Comparison of ENCODE assay signal across 12 cellular contexts in genomic region chr19:17716309-17716929, GRCh38. TPM values are rescaled to one million over a fixed set of nuclear protein-coding genes. Genes with fewer than 3 reads are reported as not detected.
DNase-seq lines count a peak whose midpoint lies in the region; ATAC-seq and TF ChIP-seq lines count a peak whose summit lies in the region.
"Had no signal": no experiment of that assay in that cellular context is flagged by ENCODE, and none has a peak within 500 bp of the region (broad histone marks: within the 10 kb centered on the region; RNA-seq: fewer than 3 reads in every experiment).

No MANE protein-coding gene starts in this region.

- peak overlapping the region; percentile 79; the same call in 1 of the 2 replicates for H3K27ac ChIP-seq in GM23248
- no peak overlapping the region for H3K27ac ChIP-seq in CD8-positive, alpha-beta T cell (ENCODE audit: low read depth, low read length)

- peak; percentile 23 for TF ChIP-seq CTCF in AG10803 (conservative IDR thresholded peaks at IDR 0.05; ENCODE audit: low read length)
- peak; percentile 24 for TF ChIP-seq CTCF in glutamatergic neuron (IDR thresholded peaks at IDR 0.05; ENCODE audit: partially characterized antibody, unreplicated experiment)
- TF ChIP-seq CTCF in CD8-positive, alpha-beta T cell (IDR thresholded peaks at IDR 0.05), result no peak
- TF ChIP-seq CTCF in WTC11 (IDR thresholded peaks at IDR 0.05), result no peak

- in situ Hi-C loops in GM23248 (cut with MboI) (no loop called here), SK-MEL-5 (cut with HindIII; ENCODE audit: low pct_unique_long_range_greater_than_20kb, low sequenced_read_pairs) (no loop called here)

- H3K9ac ChIP-seq in GM23248, result no peak overlapping the region

- H3K27me3 ChIP-seq in GM23248 (replicated peaks; ENCODE audit: insufficient read depth), result no peaks in the 10 kb centered on the region
- no peaks in the 10 kb centered on the region for H3K27me3 ChIP-seq in CD8-positive, alpha-beta T cell (ENCODE audit: insufficient read depth, low read length)

- no peaks in the 10 kb centered on the region for H3K9me2 ChIP-seq in GM23248 (ENCODE audit: insufficient read depth)

- no peaks in the 10 kb centered on the region for H4K20me1 ChIP-seq in GM23248 (ENCODE audit: insufficient read depth)

- H3K4me3 Mint-ChIP-seq in glutamatergic neuron (ENCODE audit: unreplicated experiment), result no peak overlapping the region
- no peak overlapping the region for H3K4me3 Mint-ChIP-seq in CD8-positive, alpha-beta T cell
- H3K4me3 Mint-ChIP-seq in WTC11, result no peak overlapping the region

- POLR2A ChIA-PET in CD8-positive, alpha-beta T cell (lab: Charles Lee), result no interaction called here
- POLR2A ChIA-PET in WTC11 (lab: Charles Lee), result interaction anchor here (0.7 kb wide), 1 partner anchor 245 kb away, joined by 4 read pairs; no protein-coding TSS in a partner anchor

- no peak overlapping the region for H3K27ac Mint-ChIP-seq in glutamatergic neuron (ENCODE audit: unreplicated experiment)
- no peak overlapping the region for H3K27ac Mint-ChIP-seq in CD8-positive, alpha-beta T cell
- H3K27ac Mint-ChIP-seq in WTC11, result no peak overlapping the region

- H3K9me3 Mint-ChIP-seq in glutamatergic neuron (ENCODE audit: unreplicated experiment), result peaks cover 1% of the 10 kb centered on the region
- H3K9me3 Mint-ChIP-seq in CD8-positive, alpha-beta T cell, result no peaks in the 10 kb centered on the region
- H3K9me3 Mint-ChIP-seq in WTC11, result no peaks in the 10 kb centered on the region

- ATAC-seq in HG03280 (IDR thresholded peaks at IDR 0.05; ENCODE audit: unreplicated experiment) (no peak), WTC11 (no peak)
- no peak for ATAC-seq in CD8-positive, alpha-beta T cell

- no peaks in the 10 kb centered on the region for H3K9me3 ChIP-seq in GM23248 (ENCODE audit: low read depth)
- H3K9me3 ChIP-seq in CD8-positive, alpha-beta T cell (ENCODE audit: low read length), result no peaks in the 10 kb centered on the region

- no peaks in the 10 kb centered on the region for H3K36me3 Mint-ChIP-seq in glutamatergic neuron (ENCODE audit: unreplicated experiment)
- H3K36me3 Mint-ChIP-seq in CD8-positive, alpha-beta T cell, result peaks cover 8% of the 10 kb centered on the region
- H3K36me3 Mint-ChIP-seq in WTC11, result peaks cover 3% of the 10 kb centered on the region

- H3K4me1 Mint-ChIP-seq in glutamatergic neuron (ENCODE audit: low read depth, unreplicated experiment), result peaks cover 14% of the 10 kb centered on the region
- H3K4me1 Mint-ChIP-seq in CD8-positive, alpha-beta T cell (ENCODE audit: low read depth), result peaks cover 25% of the 10 kb centered on the region
- peaks cover 25% of the 10 kb centered on the region for H3K4me1 Mint-ChIP-seq in WTC11

- CTCF ChIA-PET in CD8-positive, alpha-beta T cell (lab: Charles Lee), result interaction anchor here (1.7 to 1.9 kb wide), 3 partner anchors 10 to 14 kb away, joined by 4 to 8 read pairs (median 4); no protein-coding TSS in a partner anchor
- CTCF ChIA-PET in WTC11 (lab: Charles Lee), result interaction anchor here (0.6 to 2.2 kb wide), 7 partner anchors 9 to 103 kb away, joined by 3 to 12 read pairs (median 5); no protein-coding TSS in a partner anchor

- peaks cover 22% of the 10 kb centered on the region for H3K4me1 ChIP-seq in GM23248 (ENCODE audit: insufficient read depth)
- peaks cover 24% of the 10 kb centered on the region for H3K4me1 ChIP-seq in CD8-positive, alpha-beta T cell (ENCODE audit: insufficient read depth, low read length)

- WGBS in GM23248 (ENCODE audit: low coverage in 1 of 2, low lambda C conversion rate in 2 of 2, missing lambda C conversion rate in 2 of 2), 2 experiments, result 65 to 69% methylated on average over 4 of the region's 4 CpGs

- H3K79me2 ChIP-seq in GM23248 (ENCODE audit: insufficient read depth), result peaks cover 24% of the 10 kb centered on the region

- no peaks in the 10 kb centered on the region for H3K36me3 ChIP-seq in GM23248 (ENCODE audit: low read depth)
- H3K36me3 ChIP-seq in CD8-positive, alpha-beta T cell (ENCODE audit: insufficient read depth, low read length), result no peaks in the 10 kb centered on the region

- H3K4me3 ChIP-seq in AG10803 (ENCODE audit: low read length), result no peak overlapping the region
- no peak overlapping the region for H3K4me3 ChIP-seq in GM23248
- H3K4me3 ChIP-seq in CD8-positive, alpha-beta T cell (ENCODE audit: low read depth, low read length), result no peak overlapping the region

- H2AFZ ChIP-seq in GM23248, result no peak overlapping the region

- intact Hi-C loops in CD8-positive, alpha-beta T cell (cut with DNase I, micrococcal nuclease), result loop anchor here in 1 of 2 experiments (10.0 kb wide), 1 partner anchor 162 kb away; the partner anchor contains the start of gene COLGALT1

- H3F3A ChIP-seq in GM23248 (ENCODE audit: insufficient read depth), result peaks cover 27% of the 10 kb centered on the region

- peaks cover 13% of the 10 kb centered on the region for H3K27me3 Mint-ChIP-seq in glutamatergic neuron (ENCODE audit: unreplicated experiment)
- no peaks in the 10 kb centered on the region for H3K27me3 Mint-ChIP-seq in CD8-positive, alpha-beta T cell (ENCODE audit: low read depth)
- no peaks in the 10 kb centered on the region for H3K27me3 Mint-ChIP-seq in WTC11 (ENCODE audit: low read depth)

- no peak overlapping the region for H3K4me2 ChIP-seq in GM23248 (ENCODE audit: unreplicated experiment)

- DNase-seq in AG10803 (ENCODE audit: low read depth), result no peak
- peak; percentile 23 for DNase-seq in GM23248
- peak; percentile 14 for DNase-seq in SK-MEL-5 (ENCODE audit: low read depth, low spot score)
- no peak for DNase-seq in glutamatergic neuron
- DNase-seq in NCI-H524 treated with DMSO at 0.1 percent for 48 hours (lab: John Stamatoyannopoulos, UW), result no peak
- DNase-seq in CD8-positive, alpha-beta T cell, result no peak
- DNase-seq in WTC11 (ENCODE audit: low spot score), result no peak
- DNase-seq: activated CD4-positive, alpha-beta T cell treated with anti-CD3 and anti-CD28 coated beads, Interleukin-2, amount 50 U/mL, for 4 hours; AML-193; NCI-H1105 treated with DMSO at 0.1 percent for 48 hours; T-helper 9 cell had no signal

TF ChIP-seq in WTC11, 78 proteins besides CTCF, POLR2A, EP300 and RAD21 (continues in another document):
- TF ChIP-seq TP53 (CRISPR knock-in tag; IDR thresholded peaks at IDR 0.05), result no peak
- no peak for TF ChIP-seq GTF2I (CRISPR knock-in tag; conservative IDR thresholded peaks at IDR 0.05)
- TF ChIP-seq ZNF121 (CRISPR knock-in tag; IDR thresholded peaks at IDR 0.05), result no peak
- no peak for TF ChIP-seq E2F5 (CRISPR knock-in tag; IDR thresholded peaks at IDR 0.05)
- TF ChIP-seq GRHL2 (CRISPR knock-in tag; IDR thresholded peaks at IDR 0.05; ENCODE audit: insufficient replicate concordance, severe bottlenecking), result no peak
- TF ChIP-seq OVOL2 (CRISPR knock-in tag; IDR thresholded peaks at IDR 0.05; ENCODE audit: borderline replicate concordance), result no peak
- no peak for TF ChIP-seq ATF2 (CRISPR knock-in tag; IDR thresholded peaks at IDR 0.05; ENCODE audit: borderline replicate concordance, low read depth)
- no peak for TF ChIP-seq JAZF1 (CRISPR knock-in tag; IDR thresholded peaks at IDR 0.05)
- TF ChIP-seq NR2C2 (CRISPR knock-in tag; IDR thresholded peaks at IDR 0.05), result no peak
- TF ChIP-seq NR3C1 (CRISPR knock-in tag; conservative IDR thresholded peaks at IDR 0.05; ENCODE audit: low read depth), result no peak
- no peak for TF ChIP-seq ZNF317 (CRISPR knock-in tag; IDR thresholded peaks at IDR 0.05; ENCODE audit: borderline replicate concordance, low read depth)

RNA-seq across cellular contexts. Expression of gene MAP1S, which starts 2.9 kb away (rescaled TPM):
- total RNA-seq in GM23248 (2014; rRNA removed; shearing (Covaris generic)), result 20.4 and 37.1 TPM in 2 replicates
- 41.7 and 44.8 TPM in 2 replicates for polyA plus RNA-seq in GM23248 (2016; fragmentation: Nextera tagmentation; extraction: Ambion mirVana)
- total RNA-seq in SK-MEL-5 (2014; rRNA removed; shearing (Covaris generic)), result 10.0 and 12.3 TPM in 2 replicates
- polyA plus RNA-seq in SK-MEL-5 (2015; cell fraction: cytosol; rRNA removed), result 53.0 and 55.2 TPM in 2 replicates
- 20.3 and 21.4 TPM in 2 replicates for polyA plus RNA-seq in SK-MEL-5 (2015; cell fraction: nucleus; rRNA removed)
- total RNA-seq in glutamatergic neuron (ENCODE audit: unreplicated experiment) (111 TPM), WTC11 (2021) (115 to 124 TPM (median 120 TPM) in 3 replicates)
- total RNA-seq in CD8-positive, alpha-beta T cell, result 10 to 100 TPM; 28.1 to 29.7 TPM

RNA-seq across cellular contexts. Expression of gene UNC13A, which starts 28.3 kb away (rescaled TPM):
- under 0.01 and 0.11 TPM in 2 replicates for total RNA-seq in GM23248 (2014; rRNA removed; shearing (Covaris generic))
- 0.03 TPM in 2 replicates for polyA plus RNA-seq in GM23248 (2016; fragmentation: Nextera tagmentation; extraction: Ambion mirVana)
- total RNA-seq in SK-MEL-5 (2014; rRNA removed; shearing (Covaris generic)), result 0.26 and 0.61 TPM in 2 replicates
- polyA plus RNA-seq in SK-MEL-5 (2015; cell fraction: cytosol; rRNA removed), result 0.75 and 1.1 TPM in 2 replicates
- 2.4 and 3.1 TPM in 2 replicates for polyA plus RNA-seq in SK-MEL-5 (2015; cell fraction: nucleus; rRNA removed)
- total RNA-seq in glutamatergic neuron (ENCODE audit: unreplicated experiment) (79.7 TPM), WTC11 (2021) (40.7 to 42.9 TPM (median 41.1 TPM) in 3 replicates)
- total RNA-seq in CD8-positive, alpha-beta T cell, result under 1 TPM; 0.03 to 0.06 TPM

RNA-seq across cellular contexts. Expression of gene FCHO1, which starts 34.9 kb away (rescaled TPM):
- 0.43 and 0.89 TPM in 2 replicates for total RNA-seq in GM23248 (2014; rRNA removed; shearing (Covaris generic))
- polyA plus RNA-seq in GM23248 (2016; fragmentation: Nextera tagmentation; extraction: Ambion mirVana), result 0.96 and 1.1 TPM in 2 replicates
- 0.85 and 0.92 TPM in 2 replicates for total RNA-seq in SK-MEL-5 (2014; rRNA removed; shearing (Covaris generic))
- polyA plus RNA-seq in SK-MEL-5 (2015; cell fraction: cytosol; rRNA removed), result 1.4 and 1.5 TPM in 2 replicates
- polyA plus RNA-seq in SK-MEL-5 (2015; cell fraction: nucleus; rRNA removed), result 1.6 and 3.1 TPM in 2 replicates
- 45.2 TPM for total RNA-seq in glutamatergic neuron (ENCODE audit: unreplicated experiment)
- total RNA-seq in CD8-positive, alpha-beta T cell, result 10 to 100 TPM; 36.7 to 38.4 TPM
- total RNA-seq in WTC11 (2021), result 22.8 to 26.8 TPM (median 25.1 TPM) in 3 replicates

Comparison
In these comparisons a context has a peak if more than half of its experiments do, and no peak if none do; other contexts are left out.
1. DNase-seq: peak in GM23248 (single experiment) and SK-MEL-5 (single experiment); none in AG10803 (single experiment), glutamatergic neuron (single experiment), NCI-H524 treated with DMSO at 0.1 percent for 48 hours (single experiment), CD8-positive, alpha-beta T cell (0 of 7) and WTC11 (single experiment).
2. CTCF ChIP-seq: peak in AG10803 (single experiment) and glutamatergic neuron (single experiment); none in CD8-positive, alpha-beta T cell (single experiment) and WTC11 (single experiment).
3. RNA of gene UNC13A, which starts 28.3 kb away (total RNA-seq): 79.7 TPM in glutamatergic neuron (single experiment) and 40.7 to 42.9 TPM in WTC11; 0.26 to 0.61 TPM in SK-MEL-5, under 0.01 to 0.11 TPM in GM23248 and 0.03 to 0.06 TPM in CD8-positive, alpha-beta T cell; every median in the first group is over 10 times any median in the second.
4. RNA of gene FCHO1, which starts 34.9 kb away (total RNA-seq): 45.2 TPM in glutamatergic neuron (single experiment), 36.7 to 38.4 TPM in CD8-positive, alpha-beta T cell and 22.8 to 26.8 TPM in WTC11; 0.85 to 0.92 TPM in SK-MEL-5 and 0.43 to 0.89 TPM in GM23248; every median in the first group is over 10 times any median in the second.